41 cellular contexts compared by ENCODE assay signal in genomic region chr10:130696870-130697269, GRCh38.
"Had no signal": no experiment of that assay in that cellular context is flagged by ENCODE, and none has a peak within 500 bp of the region (broad histone marks: within the 10 kb centered on the region; RNA-seq: fewer than 3 reads in every experiment).

No MANE protein-coding gene starts in this region.

- H3K27me3 Mint-ChIP-seq: activated naive CD4-positive, alpha-beta T cell treated with anti-CD3 and anti-CD28 coated beads, Interleukin-2, amount 10 ng/mL, durations not matched to agents 7 days and 5 days; activated naive CD8-positive, alpha-beta T cell treated with anti-CD3 and anti-CD28 coated beads for 36 hours; activated naive CD8-positive, alpha-beta T cell treated with anti-CD3 and anti-CD28 coated beads, Interleukin-2, amount 50 U/mL, for 24 hours; activated T-cell treated with anti-CD3 and anti-CD28 coated beads, Interleukin-2, amount 50 U/mL, for 24 hours; central memory CD8-positive, alpha-beta T cell had no signal

- H3K4me3 ChIP-seq: adrenal gland, ascending aorta, body of pancreas, breast epithelium, cardiac muscle cell had no signal

- H3K4me1 ChIP-seq: adrenal gland, ascending aorta, body of pancreas, breast epithelium had no signal

- H3K27me3 ChIP-seq: adrenal gland, ascending aorta, body of pancreas, brain microvascular endothelial cell, cardiac muscle cell had no signal

- DNase-seq: activated effector memory CD4-positive, alpha-beta T cell treated with anti-CD3 and anti-CD28 coated beads, Interleukin-2, amount 50 U/mL, for 16 hours; activated effector memory CD4-positive, alpha-beta T cell treated with Interleukin-2 at 50 U/mL for 16 hours; activated gamma-delta T cell; activated gamma-delta T cell treated with Interleukin-2 at 50 U/mL for 16 hours; activated naive CD4-positive, alpha-beta T cell; activated naive CD4-positive, alpha-beta T cell treated with anti-CD3 and anti-CD28 coated beads for 36 hours; activated naive CD4-positive, alpha-beta T cell treated with anti-CD3 and anti-CD28 coated beads, Interleukin-2, amount 10 ng/mL, durations not matched to agents 7 days and 5 days; activated naive CD4-positive, alpha-beta T cell treated with anti-CD3 and anti-CD28 coated beads, Interleukin-2, amount 50 U/mL, for 16 hours; activated naive CD4-positive, alpha-beta T cell treated with Interleukin-2 at 50 U/mL for 16 hours; activated naive CD8-positive, alpha-beta T cell treated with anti-CD3 and anti-CD28 coated beads for 36 hours; activated naive CD8-positive, alpha-beta T cell treated with anti-CD3 and anti-CD28 coated beads, Interleukin-2, amount 10 ng/mL, durations not matched to agents 7 days and 5 days; activated naive CD8-positive, alpha-beta T cell treated with anti-CD3 and anti-CD28 coated beads, Interleukin-2, amount 50 U/mL, for 24 hours; activated T-cell treated with anti-CD3 and anti-CD28 coated beads for 4 hours; activated T-cell treated with anti-CD3 and anti-CD28 coated beads, Interleukin-2, amount 50 U/mL, for 1 hour; activated T-cell treated with anti-CD3 and anti-CD28 coated beads, Interleukin-2, amount 50 U/mL, for 24 hours; activated T-cell treated with anti-CD3 and anti-CD28 coated beads, Interleukin-2, amount 50 U/mL, for 4 hours; activated T-cell treated with anti-CD3 and anti-CD28 coated beads, Interleukin-2, amount 50 U/mL, for 48 hours; activated T-cell treated with anti-CD3 and anti-CD28 coated beads, Interleukin-2, amount 50 U/mL, for 72 hours; adrenal gland; amniotic stem cell; amygdala; anterior cingulate cortex; aorta; body of pancreas; brain microvascular endothelial cell; caudate nucleus; central memory CD4-positive, alpha-beta T cell; cerebellar nuclear complex had no signal

- H3K27ac Mint-ChIP-seq: activated naive CD4-positive, alpha-beta T cell treated with anti-CD3 and anti-CD28 coated beads for 36 hours; activated naive CD4-positive, alpha-beta T cell treated with anti-CD3 and anti-CD28 coated beads, Interleukin-2, amount 10 ng/mL, durations not matched to agents 7 days and 5 days; activated naive CD4-positive, alpha-beta T cell treated with anti-CD3 and anti-CD28 coated beads, Interleukin-2, amount 50 U/mL, for 24 hours; activated naive CD4-positive, alpha-beta T cell treated with anti-CD3 and anti-CD28 coated beads, Interleukin-2, amount 50 U/mL, for 72 hours; activated naive CD8-positive, alpha-beta T cell; activated naive CD8-positive, alpha-beta T cell treated with anti-CD3 and anti-CD28 coated beads for 36 hours; activated naive CD8-positive, alpha-beta T cell treated with anti-CD3 and anti-CD28 coated beads, Interleukin-2, amount 10 ng/mL, durations not matched to agents 7 days and 5 days; activated naive CD8-positive, alpha-beta T cell treated with anti-CD3 and anti-CD28 coated beads, Interleukin-2, amount 50 U/mL, for 24 hours; activated T-cell treated with anti-CD3 and anti-CD28 coated beads, Interleukin-2, amount 50 U/mL, for 24 hours; activated T-cell treated with anti-CD3 and anti-CD28 coated beads, Interleukin-2, amount 50 U/mL, for 72 hours; activated T-helper 1 cell treated with anti-CD3 and anti-CD28 coated beads, Interleukin-12 subunit alpha, Interleukin-12 subunit beta, Interleukin-2, Interleukin-4 antibody, amounts not matched to agents 30 ng/mL and 10 ng/mL and 1 ng/mL, durations not matched to agents 14 hours and 24 hours and 36 hours; activated T-helper 17 cell treated with anti-CD3 and anti-CD28 coated beads, Interleukin-2, amount 50 U/mL, for 72 hours; activated T-helper 2 cell treated with anti-CD3 and anti-CD28 coated beads, Interferon-gamma antibody, Interleukin-2, Interleukin-4, amounts not matched to agents 10 μg/mL and 5 μg/mL and 100 μg/mL, durations not matched to agents 14 hours and 24 hours and 36 hours; brain had no signal

- H3K27ac ChIP-seq: adrenal gland, ascending aorta, body of pancreas, brain microvascular endothelial cell, breast epithelium, cardiac muscle cell had no signal

- FAIRE-seq: astrocyte, bronchial epithelial cell had no signal

- H3K36me3 Mint-ChIP-seq: activated naive CD4-positive, alpha-beta T cell treated with anti-CD3 and anti-CD28 coated beads, Interleukin-2, amount 10 ng/mL, durations not matched to agents 7 days and 5 days; activated naive CD4-positive, alpha-beta T cell treated with anti-CD3 and anti-CD28 coated beads, Interleukin-2, amount 50 U/mL, for 24 hours; activated naive CD4-positive, alpha-beta T cell treated with anti-CD3 and anti-CD28 coated beads, Interleukin-2, amount 50 U/mL, for 72 hours; activated naive CD8-positive, alpha-beta T cell; activated naive CD8-positive, alpha-beta T cell treated with anti-CD3 and anti-CD28 coated beads for 36 hours; activated naive CD8-positive, alpha-beta T cell treated with anti-CD3 and anti-CD28 coated beads, Interleukin-2, amount 10 ng/mL, durations not matched to agents 7 days and 5 days; brain had no signal

- H3K4me3 Mint-ChIP-seq: activated naive CD4-positive, alpha-beta T cell treated with anti-CD3 and anti-CD28 coated beads for 36 hours; activated naive CD4-positive, alpha-beta T cell treated with anti-CD3 and anti-CD28 coated beads, Interleukin-2, amount 10 ng/mL, durations not matched to agents 7 days and 5 days; activated naive CD4-positive, alpha-beta T cell treated with anti-CD3 and anti-CD28 coated beads, Interleukin-2, amount 50 U/mL, for 24 hours; activated naive CD8-positive, alpha-beta T cell; activated naive CD8-positive, alpha-beta T cell treated with anti-CD3 and anti-CD28 coated beads for 36 hours; activated naive CD8-positive, alpha-beta T cell treated with anti-CD3 and anti-CD28 coated beads, Interleukin-2, amount 10 ng/mL, durations not matched to agents 7 days and 5 days; activated naive CD8-positive, alpha-beta T cell treated with anti-CD3 and anti-CD28 coated beads, Interleukin-2, amount 50 U/mL, for 24 hours; activated T-cell treated with anti-CD3 and anti-CD28 coated beads, Interleukin-2, amount 50 U/mL, for 24 hours; activated T-cell treated with anti-CD3 and anti-CD28 coated beads, Interleukin-2, amount 50 U/mL, for 4 hours; activated T-cell treated with anti-CD3 and anti-CD28 coated beads, Interleukin-2, amount 50 U/mL, for 72 hours; activated T-helper 1 cell treated with anti-CD3 and anti-CD28 coated beads, Interleukin-12 subunit alpha, Interleukin-12 subunit beta, Interleukin-2, Interleukin-4 antibody, amounts not matched to agents 30 ng/mL and 10 ng/mL and 1 ng/mL, durations not matched to agents 14 hours and 24 hours and 36 hours; activated T-helper 17 cell treated with anti-CD3 and anti-CD28 coated beads, Interleukin-2, amount 50 U/mL, for 72 hours; brain; central memory CD8-positive, alpha-beta T cell had no signal

- H3K36me3 ChIP-seq: adrenal gland, ascending aorta, brain microvascular endothelial cell, breast epithelium, cardiac muscle cell had no signal

- H3K9me3 Mint-ChIP-seq: activated naive CD4-positive, alpha-beta T cell treated with anti-CD3 and anti-CD28 coated beads for 36 hours; activated naive CD4-positive, alpha-beta T cell treated with anti-CD3 and anti-CD28 coated beads, Interleukin-2, amount 10 ng/mL, durations not matched to agents 7 days and 5 days; activated naive CD4-positive, alpha-beta T cell treated with anti-CD3 and anti-CD28 coated beads, Interleukin-2, amount 50 U/mL, for 24 hours; activated naive CD4-positive, alpha-beta T cell treated with anti-CD3 and anti-CD28 coated beads, Interleukin-2, amount 50 U/mL, for 72 hours; activated naive CD8-positive, alpha-beta T cell treated with anti-CD3 and anti-CD28 coated beads for 36 hours; activated naive CD8-positive, alpha-beta T cell treated with anti-CD3 and anti-CD28 coated beads, Interleukin-2, amount 10 ng/mL, durations not matched to agents 7 days and 5 days; activated naive CD8-positive, alpha-beta T cell treated with anti-CD3 and anti-CD28 coated beads, Interleukin-2, amount 50 U/mL, for 24 hours; activated T-cell treated with anti-CD3 and anti-CD28 coated beads, Interleukin-2, amount 50 U/mL, for 24 hours; activated T-cell treated with anti-CD3 and anti-CD28 coated beads, Interleukin-2, amount 50 U/mL, for 72 hours; activated T-helper 1 cell treated with anti-CD3 and anti-CD28 coated beads, Interleukin-12 subunit alpha, Interleukin-12 subunit beta, Interleukin-2, Interleukin-4 antibody, amounts not matched to agents 30 ng/mL and 10 ng/mL and 1 ng/mL, durations not matched to agents 14 hours and 24 hours and 36 hours; activated T-helper 2 cell treated with anti-CD3 and anti-CD28 coated beads, Interferon-gamma antibody, Interleukin-2, Interleukin-4, amounts not matched to agents 10 μg/mL and 5 μg/mL and 100 μg/mL, durations not matched to agents 14 hours and 24 hours and 36 hours had no signal

- H3K4me1 Mint-ChIP-seq: activated naive CD4-positive, alpha-beta T cell treated with anti-CD3 and anti-CD28 coated beads, Interleukin-2, amount 10 ng/mL, durations not matched to agents 7 days and 5 days; activated naive CD4-positive, alpha-beta T cell treated with anti-CD3 and anti-CD28 coated beads, Interleukin-2, amount 50 U/mL, for 24 hours; activated naive CD8-positive, alpha-beta T cell treated with anti-CD3 and anti-CD28 coated beads for 36 hours; activated naive CD8-positive, alpha-beta T cell treated with anti-CD3 and anti-CD28 coated beads, Interleukin-2, amount 10 ng/mL, durations not matched to agents 7 days and 5 days; activated naive CD8-positive, alpha-beta T cell treated with anti-CD3 and anti-CD28 coated beads, Interleukin-2, amount 50 U/mL, for 24 hours; activated T-helper 17 cell treated with anti-CD3 and anti-CD28 coated beads, Interleukin-2, amount 50 U/mL, for 72 hours; central memory CD8-positive, alpha-beta T cell had no signal

- ATAC-seq: activated naive CD4-positive, alpha-beta T cell treated with anti-CD3 and anti-CD28 coated beads, Interleukin-2, amount 50 U/mL, for 72 hours; activated naive CD8-positive, alpha-beta T cell treated with anti-CD3 and anti-CD28 coated beads, Interleukin-2, amount 50 U/mL, for 24 hours; activated T-cell treated with anti-CD3 and anti-CD28 coated beads, Interleukin-2, amount 50 U/mL, for 4 hours; activated T-cell treated with anti-CD3 and anti-CD28 coated beads, Interleukin-2, amount 50 U/mL, for 72 hours; activated T-helper 17 cell treated with anti-CD3 and anti-CD28 coated beads, Interleukin-2, amount 50 U/mL, for 72 hours; body of pancreas had no signal

- H3K9me3 ChIP-seq: adrenal gland, ascending aorta, body of pancreas, breast epithelium had no signal
